ENCODE assay signal across 1 cellular context in genomic region chr15:73781038-73781925, GRCh38.
TF ChIP-seq lines count a peak whose summit lies in the region.

No MANE protein-coding gene starts in this region.

TF ChIP-seq in Ishikawa, 13 proteins besides CTCF, POLR2A, EP300 and RAD21 (continued from another document):
- TF ChIP-seq REST (IDR thresholded peaks at IDR 0.05; ENCODE audit: low read depth) (no peak), CREB1 (IDR thresholded peaks at IDR 0.05; ENCODE audit: low read depth) (no peak)
TF ChIP-seq in Ishikawa: peak in this region for 0.
